1 cellular context compared by ENCODE assay signal in the genomic region with DNA sequence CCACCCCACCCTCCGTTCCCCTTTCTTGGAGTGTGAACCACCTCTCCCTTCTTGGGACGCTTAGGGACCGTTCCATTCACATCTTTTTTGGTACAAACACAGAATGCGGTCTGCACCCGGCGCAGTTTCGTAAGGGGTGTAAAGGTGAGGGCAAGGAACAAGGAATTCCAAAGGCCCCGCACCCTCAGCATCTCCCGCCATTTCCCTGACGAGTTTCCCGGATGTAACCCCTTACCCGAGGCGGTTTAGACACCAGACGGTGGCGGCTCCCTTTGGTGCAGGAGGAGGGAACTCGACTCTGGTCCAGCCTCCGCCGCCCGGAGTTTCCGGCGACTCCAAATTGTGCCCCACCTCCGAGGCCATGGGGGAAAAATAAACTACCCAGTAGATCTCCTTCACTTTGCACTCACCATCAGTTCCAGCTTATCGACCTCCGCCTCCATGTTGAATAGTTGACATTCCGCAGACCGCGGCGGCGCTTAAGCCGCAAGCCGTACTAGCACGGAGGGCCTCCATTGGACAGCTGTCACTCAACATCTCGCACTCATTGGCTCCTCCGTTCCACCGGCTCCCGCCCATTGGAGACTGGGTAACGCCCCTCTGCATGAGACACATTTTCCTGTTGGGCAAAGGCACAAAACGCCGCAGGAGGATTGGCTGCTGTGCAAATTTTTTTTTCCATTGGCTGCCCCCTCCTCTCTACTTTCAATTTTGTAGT.
TF ChIP-seq lines count a peak whose summit lies in the region.

A gene with protein sequence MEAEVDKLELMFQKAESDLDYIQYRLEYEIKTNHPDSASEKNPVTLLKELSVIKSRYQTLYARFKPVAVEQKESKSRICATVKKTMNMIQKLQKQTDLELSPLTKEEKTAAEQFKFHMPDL (minus strand): TSS at position 466 of the 718 bp plus-strand sequence. CDS start 23 bp downstream, at position 443.

TF ChIP-seq in K562, 482 proteins besides CTCF, POLR2A, EP300 and RAD21 (continued from another document and continues in another):
- TF ChIP-seq, protein P1, sequence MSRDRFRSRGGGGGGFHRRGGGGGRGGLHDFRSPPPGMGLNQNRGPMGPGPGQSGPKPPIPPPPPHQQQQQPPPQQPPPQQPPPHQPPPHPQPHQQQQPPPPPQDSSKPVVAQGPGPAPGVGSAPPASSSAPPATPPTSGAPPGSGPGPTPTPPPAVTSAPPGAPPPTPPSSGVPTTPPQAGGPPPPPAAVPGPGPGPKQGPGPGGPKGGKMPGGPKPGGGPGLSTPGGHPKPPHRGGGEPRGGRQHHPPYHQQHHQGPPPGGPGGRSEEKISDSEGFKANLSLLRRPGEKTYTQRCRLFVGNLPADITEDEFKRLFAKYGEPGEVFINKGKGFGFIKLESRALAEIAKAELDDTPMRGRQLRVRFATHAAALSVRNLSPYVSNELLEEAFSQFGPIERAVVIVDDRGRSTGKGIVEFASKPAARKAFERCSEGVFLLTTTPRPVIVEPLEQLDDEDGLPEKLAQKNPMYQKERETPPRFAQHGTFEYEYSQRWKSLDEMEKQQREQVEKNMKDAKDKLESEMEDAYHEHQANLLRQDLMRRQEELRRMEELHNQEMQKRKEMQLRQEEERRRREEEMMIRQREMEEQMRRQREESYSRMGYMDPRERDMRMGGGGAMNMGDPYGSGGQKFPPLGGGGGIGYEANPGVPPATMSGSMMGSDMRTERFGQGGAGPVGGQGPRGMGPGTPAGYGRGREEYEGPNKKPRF (IDR thresholded peaks at IDR 0.05; ENCODE audit: low read depth, low read length): no peak
- TF ChIP-seq POLR2AphosphoS5 (IDR thresholded peaks at IDR 0.05; ENCODE audit: control insufficient read depth, insufficient read depth, low read depth, low read length) (peak; percentile 35; the same call in 1 of the 2 replicates), NFATC3 (IDR thresholded peaks at IDR 0.05) (no peak), TEAD2 (tag; IDR thresholded peaks at IDR 0.05) (peak; percentile 99), ZNF224 (CRISPR knock-in tag; IDR thresholded peaks at IDR 0.05) (no peak), PML (IDR thresholded peaks at IDR 0.05; ENCODE audit: low read length) (peak; percentile 34; the same call in 1 of the 2 replicates), CBX3 (IDR thresholded peaks at IDR 0.05; ENCODE audit: borderline replicate concordance in 1 of 2, low read length in 2 of 2) (no peak), ZNF512 (tag; IDR thresholded peaks at IDR 0.05) (no peak), ZNF282 (CRISPR knock-in tag; IDR thresholded peaks at IDR 0.05) (no peak), MCM5 (IDR thresholded peaks at IDR 0.05; ENCODE audit: low read depth) (no peak), RBM15 (IDR thresholded peaks at IDR 0.05; ENCODE audit: insufficient read depth, low read length) (no peak), SREBF2 (CRISPR knock-in tag; IDR thresholded peaks at IDR 0.05) (no peak), ZNF395 (CRISPR knock-in tag; IDR thresholded peaks at IDR 0.05) (peak; percentile 95), E2F4 (CRISPR knock-in tag; IDR thresholded peaks at IDR 0.05; ENCODE audit: low read depth) (peak; percentile 11; the same call in 1 of the 2 replicates), NUFIP1 (IDR thresholded peaks at IDR 0.05; ENCODE audit: partially characterized antibody) (no peak), SP1 (CRISPR knock-in tag; IDR thresholded peaks at IDR 0.05) (peak; percentile 97), FOXP1 (CRISPR knock-in tag; IDR thresholded peaks at IDR 0.05) (no peak), CBFB (CRISPR knock-in tag; IDR thresholded peaks at IDR 0.05) (no peak), RB1 (IDR thresholded peaks at IDR 0.05; ENCODE audit: low read depth) (peak; percentile 86), CTCFL (IDR thresholded peaks at IDR 0.05; ENCODE audit: borderline replicate concordance, insufficient read depth, low read depth, low read length, poor library complexity, severe bottlenecking) (no peak), ZNF133 (CRISPR knock-in tag; IDR thresholded peaks at IDR 0.05) (no peak), ZNF232 (CRISPR knock-in tag; IDR thresholded peaks at IDR 0.05) (no peak), COPS2 (conservative IDR thresholded peaks at IDR 0.05) (no peak), SMARCC2 (IDR thresholded peaks at IDR 0.05; ENCODE audit: low read depth) (no peak), FOXJ2 (tag; IDR thresholded peaks at IDR 0.05) (0 out of 2 replicates have a peak, but pooled peaks have one; percentile 62), REST (CRISPR knock-in tag; IDR thresholded peaks at IDR 0.05; ENCODE audit: low read depth) (no peak)
- TF ChIP-seq, protein P2, sequence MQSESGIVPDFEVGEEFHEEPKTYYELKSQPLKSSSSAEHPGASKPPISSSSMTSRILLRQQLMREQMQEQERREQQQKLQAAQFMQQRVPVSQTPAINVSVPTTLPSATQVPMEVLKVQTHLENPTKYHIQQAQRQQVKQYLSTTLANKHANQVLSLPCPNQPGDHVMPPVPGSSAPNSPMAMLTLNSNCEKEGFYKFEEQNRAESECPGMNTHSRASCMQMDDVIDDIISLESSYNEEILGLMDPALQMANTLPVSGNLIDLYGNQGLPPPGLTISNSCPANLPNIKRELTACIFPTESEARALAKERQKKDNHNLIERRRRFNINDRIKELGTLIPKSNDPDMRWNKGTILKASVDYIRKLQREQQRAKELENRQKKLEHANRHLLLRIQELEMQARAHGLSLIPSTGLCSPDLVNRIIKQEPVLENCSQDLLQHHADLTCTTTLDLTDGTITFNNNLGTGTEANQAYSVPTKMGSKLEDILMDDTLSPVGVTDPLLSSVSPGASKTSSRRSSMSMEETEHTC (IDR thresholded peaks at IDR 0.05): no peak
- TF ChIP-seq, protein P3, sequence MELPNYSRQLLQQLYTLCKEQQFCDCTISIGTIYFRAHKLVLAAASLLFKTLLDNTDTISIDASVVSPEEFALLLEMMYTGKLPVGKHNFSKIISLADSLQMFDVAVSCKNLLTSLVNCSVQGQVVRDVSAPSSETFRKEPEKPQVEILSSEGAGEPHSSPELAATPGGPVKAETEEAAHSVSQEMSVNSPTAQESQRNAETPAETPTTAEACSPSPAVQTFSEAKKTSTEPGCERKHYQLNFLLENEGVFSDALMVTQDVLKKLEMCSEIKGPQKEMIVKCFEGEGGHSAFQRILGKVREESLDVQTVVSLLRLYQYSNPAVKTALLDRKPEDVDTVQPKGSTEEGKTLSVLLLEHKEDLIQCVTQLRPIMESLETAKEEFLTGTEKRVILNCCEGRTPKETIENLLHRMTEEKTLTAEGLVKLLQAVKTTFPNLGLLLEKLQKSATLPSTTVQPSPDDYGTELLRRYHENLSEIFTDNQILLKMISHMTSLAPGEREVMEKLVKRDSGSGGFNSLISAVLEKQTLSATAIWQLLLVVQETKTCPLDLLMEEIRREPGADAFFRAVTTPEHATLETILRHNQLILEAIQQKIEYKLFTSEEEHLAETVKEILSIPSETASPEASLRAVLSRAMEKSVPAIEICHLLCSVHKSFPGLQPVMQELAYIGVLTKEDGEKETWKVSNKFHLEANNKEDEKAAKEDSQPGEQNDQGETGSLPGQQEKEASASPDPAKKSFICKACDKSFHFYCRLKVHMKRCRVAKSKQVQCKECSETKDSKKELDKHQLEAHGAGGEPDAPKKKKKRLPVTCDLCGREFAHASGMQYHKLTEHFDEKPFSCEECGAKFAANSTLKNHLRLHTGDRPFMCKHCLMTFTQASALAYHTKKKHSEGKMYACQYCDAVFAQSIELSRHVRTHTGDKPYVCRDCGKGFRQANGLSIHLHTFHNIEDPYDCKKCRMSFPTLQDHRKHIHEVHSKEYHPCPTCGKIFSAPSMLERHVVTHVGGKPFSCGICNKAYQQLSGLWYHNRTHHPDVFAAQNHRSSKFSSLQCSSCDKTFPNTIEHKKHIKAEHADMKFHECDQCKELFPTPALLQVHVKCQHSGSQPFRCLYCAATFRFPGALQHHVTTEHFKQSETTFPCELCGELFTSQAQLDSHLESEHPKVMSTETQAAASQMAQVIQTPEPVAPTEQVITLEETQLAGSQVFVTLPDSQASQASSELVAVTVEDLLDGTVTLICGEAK (IDR thresholded peaks at IDR 0.05): peak; percentile 64
- TF ChIP-seq, protein P3 (CRISPR knock-in tag; IDR thresholded peaks at IDR 0.05): no peak
